Comparison of ENCODE assay signal across 18 cellular contexts in genomic region chr5:36584009-36584875, GRCh38. TPM values are rescaled to one million over a fixed set of nuclear protein-coding genes. Genes with fewer than 3 reads are reported as not detected.
DNase-seq lines count a peak whose midpoint lies in the region; ATAC-seq and FAIRE-seq lines count a peak whose summit lies in the region.
"Had no signal": no experiment of that assay in that cellular context is flagged by ENCODE, and none has a peak within 500 bp of the region (broad histone marks: within the 10 kb centered on the region; RNA-seq: fewer than 3 reads in every experiment).

No MANE protein-coding gene starts in this region.

- FAIRE-seq in urothelium cell line (lab: Jason Lieb, UNC), result peak; percentile 40

- peak overlapping the region; percentile 67 for H3K27ac ChIP-seq in caudate nucleus (ENCODE audit: low read depth, low read length)
- H3K27ac ChIP-seq: C4-2B, Peyer's patch, SJSA1 had no signal

- ATAC-seq in sciatic nerve (peak; percentile 60), GM18867 (IDR thresholded peaks at IDR 0.05; ENCODE audit: unreplicated experiment) (no peak)

- DNase-seq in caudate nucleus (lab: John Stamatoyannopoulos, UW), result peak in 3 of 61 donors; percentile 12 to 37 (median 35)
- DNase-seq in medulla oblongata (ENCODE audit: extremely low spot score), result peak; percentile 49
- DNase-seq in sciatic nerve (ENCODE audit: low spot score), result no peak
- no peak for DNase-seq in urothelium cell line (ENCODE audit: low spot score)
- DNase-seq in ureter (ENCODE audit: low spot score), result no peak
- no peak for DNase-seq in HPDE6-E6E7 (ENCODE audit: extremely low spot score)
- DNase-seq: ACHN; AML-193; DMS79 treated with DMSO at 0.1 percent for 48 hours; H7; MM.1S; NCI-H1092 treated with DMSO at 0.1 percent for 48 hours; NCI-H2081 treated with DMSO at 0.1 percent for 48 hours; NK-92 treated with Interleukin-12 subunit alpha and Interleukin-12 subunit beta, amount 100 ng/mL, for 24 hours; Peyer's patch had no signal

- intact Hi-C loops in sciatic nerve (cut with DNase I), result no loop called here

RNA-seq across cellular contexts. Expression of gene SLC1A3, which starts 22.2 kb away (rescaled TPM):
- total RNA-seq in sciatic nerve, result 19.4 TPM
- 33.4 TPM for total RNA-seq in ureter
